13 cellular contexts compared by ENCODE assay signal in the genomic region with DNA sequence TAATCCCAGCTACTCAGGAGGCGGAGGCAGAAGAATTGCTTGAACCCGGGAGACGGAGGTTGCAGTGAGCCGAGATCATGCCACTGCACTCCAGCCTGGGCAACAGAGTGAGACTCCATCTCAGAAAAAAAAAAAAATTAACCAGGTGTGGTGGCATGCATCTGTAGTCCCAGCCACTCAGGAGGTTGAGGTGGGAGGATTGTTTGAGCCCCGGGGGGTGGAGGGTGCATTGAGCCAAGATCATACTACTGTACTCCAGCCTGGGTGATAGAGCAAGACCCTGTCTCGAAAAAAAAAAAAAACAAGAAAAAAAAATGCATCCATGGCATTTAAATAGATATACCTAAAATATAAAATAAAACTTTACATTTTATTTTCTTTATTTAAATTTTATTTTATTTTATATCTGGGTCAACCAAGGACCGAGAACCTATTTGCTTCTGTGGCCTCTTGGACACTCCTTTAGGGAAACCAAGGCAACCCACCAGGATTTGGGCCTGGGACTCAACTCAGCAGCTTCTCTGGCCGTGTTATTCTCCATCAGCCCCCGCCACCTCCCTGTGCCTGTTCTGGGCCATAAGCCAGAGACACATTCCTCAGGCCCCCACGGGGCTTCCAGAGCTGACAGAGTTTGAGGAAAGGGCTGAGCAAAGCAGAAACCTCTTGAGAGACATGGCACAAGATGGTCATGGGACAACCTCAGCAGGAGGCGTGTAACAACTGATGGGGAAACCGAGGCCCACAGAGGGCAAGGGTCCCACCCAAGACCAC. TPM values are rescaled to one million over a fixed set of nuclear protein-coding genes. Genes with fewer than 3 reads are reported as not detected.
DNase-seq lines count a peak whose midpoint lies in the region; ATAC-seq and TF ChIP-seq lines count a peak whose summit lies in the region.
"Had no signal": no experiment of that assay in that cellular context is flagged by ENCODE, and none has a peak within 500 bp of the region (broad histone marks: within the 10 kb centered on the region; RNA-seq: fewer than 3 reads in every experiment).

No MANE protein-coding gene starts in this region.

- no peak for TF ChIP-seq CTCF in fibroblast of pulmonary artery (IDR thresholded peaks at IDR 0.05; ENCODE audit: low read length, missing control alignments)
- TF ChIP-seq CTCF in Peyer's patch (IDR thresholded peaks at IDR 0.05) = no peak

- no peak for TF ChIP-seq POLR2A in Peyer's patch (IDR thresholded peaks at IDR 0.05)

- peak overlapping the region in 1 of 2 donors; percentile 15 for H3K27ac ChIP-seq in aorta (ENCODE audit: low read depth in 1 of 2, low read length in 2 of 2)
- H3K27ac ChIP-seq in Peyer's patch = no peak overlapping the region
- H3K27ac ChIP-seq: lower lobe of right lung had no signal

- DNase-seq in NCI-H2171 treated with DMSO at 0.1 percent for 48 hours (lab: John Stamatoyannopoulos, UW) = peak; percentile 33
- no peak for DNase-seq in NCI-H2171 (lab: John Stamatoyannopoulos, UW)
- DNase-seq in fibroblast of pulmonary artery (ENCODE audit: low read depth) = peak; percentile 65
- DNase-seq in middle frontal gyrus (ENCODE audit: extremely low spot score, low spot score) = peak; percentile 11
- peak; percentile 76 to 91 for DNase-seq in aorta
- no peak for DNase-seq in Peyer's patch
- DNase-seq in GM19240 (ENCODE audit: insufficient read length, low spot score) = no peak
- no peak for DNase-seq in foreskin melanocyte
- DNase-seq: activated naive CD8-positive, alpha-beta T cell treated with anti-CD3 and anti-CD28 coated beads, Interleukin-2, amount 50 U/mL, for 24 hours; erythroblast; lower lobe of right lung; NCI-H1417 treated with DMSO at 0.1 percent for 48 hours; NK-92 treated with Interleukin-12 subunit alpha and Interleukin-12 subunit beta, amount 100 ng/mL, for 24 hours had no signal

- WGBS in aorta, 2 donors = 38% methylated on average over 12 of the region's 12 CpGs

- H3K4me1 ChIP-seq in aorta (ENCODE audit: control insufficient read depth in 1 of 2, insufficient read depth in 2 of 2, low read length in 2 of 2) (peaks cover 0 to 3% of the 10 kb centered on the region in 2 donors), Peyer's patch (peaks cover 0 to 3% (median 0%) of the 10 kb centered on the region in 4 donors)
- H3K4me1 ChIP-seq: lower lobe of right lung had no signal

- intact Hi-C loops in aorta (cut with DNase I) = no loop called here

- H3K9me3 ChIP-seq in aorta (ENCODE audit: control insufficient read depth, low read length) (no peaks in the 10 kb centered on the region), Peyer's patch (no peaks in the 10 kb centered on the region)
- H3K9me3 ChIP-seq: lower lobe of right lung had no signal

- H3K4me3 ChIP-seq in fibroblast of pulmonary artery (replicated peaks; ENCODE audit: low read depth, low read length) (no peak overlapping the region), aorta (ENCODE audit: low read length in 2 of 2) (no peak overlapping the region), Peyer's patch (no peak overlapping the region)
- H3K4me3 ChIP-seq: lower lobe of right lung had no signal

- ATAC-seq in aorta (ENCODE audit: low FRiP score) = peak; percentile 76
- ATAC-seq: activated naive CD8-positive, alpha-beta T cell treated with anti-CD3 and anti-CD28 coated beads, Interleukin-2, amount 50 U/mL, for 24 hours; lower lobe of right lung had no signal

- H3K36me3 ChIP-seq in aorta (ENCODE audit: control insufficient read depth in 1 of 2, insufficient read depth in 2 of 2, low read length in 1 of 2) (peaks cover 0 to 3% of the 10 kb centered on the region in 2 donors), Peyer's patch (no peaks in the 10 kb centered on the region)
- H3K36me3 ChIP-seq: lower lobe of right lung had no signal

- no peaks in the 10 kb centered on the region for H3K27me3 ChIP-seq in aorta (ENCODE audit: control insufficient read depth in 1 of 2, insufficient read depth in 2 of 2, low read length in 1 of 2)
- H3K27me3 ChIP-seq in Peyer's patch = no peaks in the 10 kb centered on the region

RNA-seq across cellular contexts. Expression of a gene that starts 6.2 kb away (rescaled TPM):
- 10 to 100 TPM; 37.5 to 43.2 TPM for total RNA-seq in aorta
- polyA plus RNA-seq in aorta = 10 to 100 TPM; 46.3 to 61.4 TPM
- 10 to 100 TPM; 12.1 to 15.0 (median 14.4) TPM for total RNA-seq in Peyer's patch

RNA-seq across cellular contexts. Expression of a gene that starts 36.0 kb away (rescaled TPM):
- total RNA-seq in aorta = 10 to 100 TPM; 23.4 to 23.9 TPM
- polyA plus RNA-seq in aorta = 10 to 100 TPM; 16.8 to 65.7 TPM
- total RNA-seq in Peyer's patch = 10 to 100 TPM; 23.5 to 47.0 (median 30.9) TPM

RNA-seq across cellular contexts. Expression of a gene that starts 52.6 kb away (rescaled TPM):
- total RNA-seq in aorta (10 to 100 TPM; 15.7 to 20.2 TPM), Peyer's patch (10 to 100 TPM; 31.2 to 51.3 (median 37.8) TPM)
- 1 to 10 TPM; 2.1 to 8.2 TPM for polyA plus RNA-seq in aorta

Comparison
In these comparisons a context has a peak if more than half of its experiments do, and no peak if none do; other contexts are left out.
1. DNase-seq: peak in NCI-H2171 treated with DMSO at 0.1 percent for 48 hours (single experiment), fibroblast of pulmonary artery (single experiment), middle frontal gyrus (single experiment) and aorta (2 of 2); none in NCI-H2171 (single experiment), Peyer's patch (0 of 3), GM19240 (single experiment) and foreskin melanocyte (single experiment).